1 cellular context compared by ENCODE assay signal in genomic region chr5:119404033-119404432, GRCh38.
TF ChIP-seq lines count a peak whose summit lies in the region.

No MANE protein-coding gene starts in this region.

TF ChIP-seq in K562, 482 proteins besides CTCF, POLR2A, EP300 and RAD21:
- TF ChIP-seq RUNX1 (IDR thresholded peaks at IDR 0.05; ENCODE audit: low read depth): no peak
- TF ChIP-seq ZNF512 (tag; IDR thresholded peaks at IDR 0.05): 0 out of 2 replicates have a peak, but pooled peaks have one; percentile 45
